In genomic region chr6:26116267-26116666, GRCh38 we compare ENCODE assay signal across 19 cellular contexts. TPM values are rescaled to one million over a fixed set of nuclear protein-coding genes. Genes with fewer than 3 reads are reported as not detected.
A peak's percentile ranks its signal among the peaks of the same experiment; 100 is the strongest.
DNase-seq lines count a peak whose midpoint lies in the region; ATAC-seq, FAIRE-seq and TF ChIP-seq lines count a peak whose summit lies in the region.
"Had no signal": no experiment of that assay in that cellular context is flagged by ENCODE, and none has a peak within 500 bp of the region (broad histone marks: within the 10 kb centered on the region; RNA-seq: fewer than 3 reads in every experiment).

No MANE protein-coding gene starts in this region.

- H2AFZ ChIP-seq in HepG2 (ENCODE audit: low read length) = no peak overlapping the region

- no peak for TF ChIP-seq RAD21 in HepG2 (CRISPR knock-in tag; IDR thresholded peaks at IDR 0.05)

- no peak for TF ChIP-seq EP300 in HepG2 (IDR thresholded peaks at IDR 0.05; ENCODE audit: low read depth in 2 of 2, low read length in 2 of 2)
- no peak for TF ChIP-seq EP300 in HepG2 (CRISPR knock-in tag; IDR thresholded peaks at IDR 0.05; ENCODE audit: borderline replicate concordance)

- FAIRE-seq in HepG2 (lab: Jason Lieb, UNC) (no peak), small intestine (lab: Jason Lieb, UNC) (no peak), H54 (lab: Jason Lieb, UNC) (no peak)
- FAIRE-seq: GM12878 had no signal

- no peaks in the 10 kb centered on the region for H3K9me3 ChIP-seq in HepG2 (ENCODE audit: low read length)
- H3K9me3 ChIP-seq in right lobe of liver = no peaks in the 10 kb centered on the region
- H3K9me3 ChIP-seq in small intestine (ENCODE audit: control insufficient read depth, low read depth) = no peaks in the 10 kb centered on the region
- H3K9me3 ChIP-seq: BLaER1 treated with 17β-estradiol and CSF1 and Interleukin-3, amounts not matched to agents 10 nM and 100 nM had no signal

- no peak for ATAC-seq in HepG2
- ATAC-seq in right lobe of liver = no peak
- ATAC-seq in SK-N-SH treated with all-trans-retinoic acid at 6 μM for 48 hours = no peak
- ATAC-seq: CD8-positive, alpha-beta T cell; GM12878 had no signal

- no peaks in the 10 kb centered on the region for H4K20me1 ChIP-seq in HepG2 (ENCODE audit: insufficient read depth, low read length)
- H4K20me1 ChIP-seq: BLaER1 treated with 17β-estradiol and CSF1 and Interleukin-3, amounts not matched to agents 10 nM and 100 nM had no signal

- no peaks in the 10 kb centered on the region for H3K79me2 ChIP-seq in HepG2 (ENCODE audit: insufficient read depth, low read length)

- WGBS in HepG2 (ENCODE audit: low lambda C conversion rate) = 98% methylated on average over 4 of the region's 4 CpGs
- WGBS in right lobe of liver (ENCODE audit: insufficient coverage, low coverage, low lambda C conversion rate, missing lambda C conversion rate) = 96% methylated on average over 4 of the region's 4 CpGs
- WGBS in small intestine, 3 donors = 79 to 92% (median 82%) methylated on average over 4 of the region's 4 CpGs

- intact Hi-C loops in HepG2 (cut with micrococcal nuclease; ENCODE audit: unreplicated experiment) = no loop called here
- intact Hi-C loops in right lobe of liver (cut with DNase I) = no loop called here

- H3K9ac ChIP-seq in HepG2 (ENCODE audit: insufficient read depth, low read depth, low read length) = no peak overlapping the region
- H3K9ac ChIP-seq: BLaER1 treated with 17β-estradiol and CSF1 and Interleukin-3, amounts not matched to agents 10 nM and 100 nM had no signal

- CTCF ChIA-PET in HepG2 (lab: Yijun Ruan, JAX; ENCODE audit: low intra/inter-chr PET ratio, low total read pairs) = no interaction called here

- POLR2A ChIA-PET in HepG2 (lab: Yijun Ruan, JAX) = interaction anchor here (1.4 kb wide), 1 partner anchor 8 kb away, joined by 4 read pairs; a partner anchor contains a TSS

- DNase-seq in HepG2 (ENCODE audit: low spot score) (no peak), right lobe of liver (no peak), NAMALWA (ENCODE audit: low spot score) (peak; percentile 25), small intestine (peak; percentile 31), H54 (ENCODE audit: insufficient read length, low spot score) (no peak), medulla oblongata (ENCODE audit: extremely low spot score) (no peak), SIG-M5 (lab: John Stamatoyannopoulos, UW) (no peak)
- DNase-seq: 8988T; Calu3; CD8-positive, alpha-beta T cell; DMS79 treated with DMSO at 0.1 percent for 48 hours; EL; HCEC 1CT; HFFc6; IMR-90 had no signal

- no peaks in the 10 kb centered on the region for H3K27me3 ChIP-seq in HepG2 (ENCODE audit: control insufficient read depth in 1 of 2, insufficient read depth in 2 of 2, low read length in 2 of 2)
- H3K27me3 ChIP-seq in right lobe of liver = no peaks in the 10 kb centered on the region
- no peaks in the 10 kb centered on the region for H3K27me3 ChIP-seq in small intestine (ENCODE audit: control insufficient read depth in 2 of 2, insufficient read depth in 2 of 2, low read length in 2 of 2)
- H3K27me3 ChIP-seq: BLaER1 treated with 17β-estradiol and CSF1 and Interleukin-3, amounts not matched to agents 10 nM and 100 nM had no signal

- H3K4me2 ChIP-seq in HepG2 (ENCODE audit: low read depth, low read length) = no peak overlapping the region
- H3K4me2 ChIP-seq: BLaER1 treated with 17β-estradiol and CSF1 and Interleukin-3, amounts not matched to agents 10 nM and 100 nM had no signal

- no peaks in the 10 kb centered on the region for H3K36me3 ChIP-seq in HepG2 (replicated peaks in 1 of 2; ENCODE audit: control insufficient read depth in 1 of 2, insufficient read depth in 2 of 2, low read length in 2 of 2)
- H3K36me3 ChIP-seq in right lobe of liver = no peaks in the 10 kb centered on the region
- H3K36me3 ChIP-seq in small intestine (ENCODE audit: control insufficient read depth in 2 of 2, insufficient read depth in 2 of 2, low read length in 2 of 2) = no peaks in the 10 kb centered on the region

- H3K4me1 ChIP-seq in HepG2 (ENCODE audit: insufficient read depth, low read length) (peaks cover 46% of the 10 kb centered on the region), right lobe of liver (peaks cover 0 to 11% (median 4%) of the 10 kb centered on the region in 4 donors), small intestine (ENCODE audit: control insufficient read depth in 2 of 2, insufficient read depth in 1 of 2, low read depth in 1 of 2, low read length in 1 of 2) (no peaks in the 10 kb centered on the region)

- H3K4me3 ChIP-seq in HepG2 (replicated peaks in 1 of 3; ENCODE audit: insufficient read depth in 1 of 3, low read depth in 2 of 3, low read length in 3 of 3) (no peak overlapping the region), right lobe of liver (no peak overlapping the region), small intestine (ENCODE audit: low read depth in 1 of 2, low read length in 2 of 2) (no peak overlapping the region)
- H3K4me3 ChIP-seq: BLaER1 treated with 17β-estradiol and CSF1 and Interleukin-3, amounts not matched to agents 10 nM and 100 nM; GM12878 had no signal

- TF ChIP-seq CTCF in HepG2 (CRISPR knock-in tag; IDR thresholded peaks at IDR 0.05) (no peak), right lobe of liver (IDR thresholded peaks at IDR 0.05) (no peak)

- no TSS peak for BruUV-seq in HepG2 (replicated peaks; lab: Mats Ljungman, UMichigan)

- in situ Hi-C loops in HepG2 (cut with HindIII; ENCODE audit: extremely low pct_ligation_motif_present, low pct_unique_long_range_greater_than_20kb) = no loop called here

- H3K27ac ChIP-seq in HepG2 (ENCODE audit: extremely low read length, insufficient read depth, low read length) (no peak overlapping the region), right lobe of liver (no peak overlapping the region), small intestine (ENCODE audit: low read depth in 1 of 2, low read length in 1 of 2) (no peak overlapping the region)
- H3K27ac ChIP-seq: BLaER1 treated with 17β-estradiol and CSF1 and Interleukin-3, amounts not matched to agents 10 nM and 100 nM; HL-60 had no signal

- TF ChIP-seq POLR2A in HepG2 (IDR thresholded peaks at IDR 0.05; ENCODE audit: insufficient read depth in 1 of 2, low read depth in 2 of 2, low read length in 2 of 2) (no peak), right lobe of liver (IDR thresholded peaks at IDR 0.05) (no peak), H54 (IDR thresholded peaks at IDR 0.05; ENCODE audit: low read depth, low read length) (no peak)

TF ChIP-seq in HepG2, 621 proteins besides CTCF, POLR2A, EP300 and RAD21 (continues in another document):
- TF ChIP-seq ZNF121 (CRISPR knock-in tag; IDR thresholded peaks at IDR 0.05) = peak; percentile 62
- no peak for TF ChIP-seq REPIN1 (CRISPR knock-in tag; IDR thresholded peaks at IDR 0.05; ENCODE audit: borderline replicate concordance, low read depth)
- no peak for TF ChIP-seq ZFP36L1 (CRISPR knock-in tag; IDR thresholded peaks at IDR 0.05)

TF ChIP-seq in SK-N-SH treated with all-trans-retinoic acid at 6 μM for 48 hours, 23 proteins besides CTCF, POLR2A, EP300 and RAD21:
- TF ChIP-seq ZFP30 (CRISPR knock-in tag; IDR thresholded peaks at IDR 0.05) (no peak), TCF4 (CRISPR knock-in tag; IDR thresholded peaks at IDR 0.05; ENCODE audit: borderline replicate concordance) (peak; percentile 61; the same call in 1 of the 2 replicates)
TF ChIP-seq in SK-N-SH treated with all-trans-retinoic acid at 6 μM for 48 hours: peak in this region for 1.

RNA-seq across cellular contexts. Expression of gene HFE, which starts 29.0 kb away (rescaled TPM):
- 1.9 and 3.7 TPM in 2 replicates for total RNA-seq in HepG2 (2016; rRNA removed; fragmentation: Illumina TruSeq; extraction: Trizol)
- 0.18 and 0.51 TPM in 2 replicates for total RNA-seq in HepG2 (2016; cell fraction: cytosol; rRNA removed; fragmentation: Illumina TruSeq; extraction: Trizol; ENCODE audit: low read depth)
- 1.9 and 4.9 TPM in 2 replicates for total RNA-seq in HepG2 (2016; cell fraction: insoluble cytoplasmic fraction; rRNA removed; fragmentation: Illumina TruSeq; extraction: Trizol)
- 0.41 and 0.49 TPM in 2 replicates for total RNA-seq in HepG2 (2016; cell fraction: membrane; rRNA removed; fragmentation: Illumina TruSeq; extraction: Trizol)
- total RNA-seq in HepG2 (2016; cell fraction: nucleus; rRNA removed; fragmentation: Illumina TruSeq; extraction: Trizol) = 3.5 and 4.2 TPM in 2 replicates
- 5.7 and 6.3 TPM in 2 replicates for polyA plus RNA-seq in HepG2 (2011; rRNA removed)
- polyA plus RNA-seq in HepG2 (2011; cell fraction: cytosol; rRNA removed) = 5.3 and 5.8 TPM in 2 replicates
- polyA plus RNA-seq in HepG2 (2011; cell fraction: nucleus; rRNA removed) = 3.7 and 5.3 TPM in 2 replicates
- polyA plus RNA-seq in HepG2 (2012) = 2.4 and 3.5 TPM in 2 replicates
- 0.24 and 0.26 TPM in 2 replicates for polyA plus RNA-seq in HepG2 (2016; cell fraction: cytosol; fragmentation: Illumina TruSeq; extraction: Trizol; ENCODE audit: low read depth)
- polyA plus RNA-seq in HepG2 (2016; cell fraction: insoluble cytoplasmic fraction; fragmentation: Illumina TruSeq; extraction: Trizol; ENCODE audit: low read depth) = 1.4 and 2.1 TPM in 2 replicates
- 0.29 and 0.86 TPM in 2 replicates for polyA plus RNA-seq in HepG2 (2016; cell fraction: membrane; fragmentation: Illumina TruSeq; extraction: Trizol; ENCODE audit: low read depth)
- 7.7 and 8.2 TPM in 2 replicates for polyA plus RNA-seq in HepG2 (2016; cell fraction: nucleus; fragmentation: Illumina TruSeq; extraction: Trizol; ENCODE audit: insufficient read depth, low read depth)
- polyA minus RNA-seq in HepG2 (2011; rRNA and poly(A)+ RNA removed; ENCODE audit: low replicate concordance) = 13.4 and 32.5 TPM in 2 replicates
- 2.2 and 5.5 TPM in 2 replicates for polyA minus RNA-seq in HepG2 (2011; cell fraction: cytosol; rRNA and poly(A)+ RNA removed)
- polyA minus RNA-seq in HepG2 (2011; cell fraction: nucleus; rRNA and poly(A)+ RNA removed) = 3.3 and 4.0 TPM in 2 replicates
- total RNA-seq in right lobe of liver = 10 to 100 TPM in 5 of 6 experiments, 1 to 10 TPM in 1; 8.9 to 20.7 (median 15.8) TPM
- polyA plus RNA-seq in small intestine = 1 to 10 TPM in 2 of 3 donors, under 1 TPM in 1; 0.67 to 7.3 (median 2.4) TPM

Comparison
In these comparisons a context has a peak if more than half of its experiments do, and no peak if none do; other contexts are left out.
1. DNase-seq: peak in NAMALWA (single experiment) and small intestine (single experiment); none in HepG2 (single experiment), right lobe of liver (0 of 3), H54 (single experiment), medulla oblongata (single experiment) and SIG-M5 (single experiment).